24 cellular contexts compared by ENCODE assay signal in genomic region chr6:26379236-26380139, GRCh38. TPM values are rescaled to one million over a fixed set of nuclear protein-coding genes. Genes with fewer than 3 reads are reported as not detected.
DNase-seq lines count a peak whose midpoint lies in the region; ATAC-seq and TF ChIP-seq lines count a peak whose summit lies in the region.
"Had no signal": no experiment of that assay in that cellular context is flagged by ENCODE, and none has a peak within 500 bp of the region (broad histone marks: within the 10 kb centered on the region; RNA-seq: fewer than 3 reads in every experiment).

No MANE protein-coding gene starts in this region.

- TF ChIP-seq CTCF in natural killer cell (IDR thresholded peaks at IDR 0.05) = no peak
- TF ChIP-seq CTCF in fibroblast of the aortic adventitia (IDR thresholded peaks at IDR 0.05; ENCODE audit: insufficient read depth, low read length) = no peak

- intact Hi-C loops in natural killer cell (cut with micrococcal nuclease) = loop anchor here (5.0 kb wide), 1 partner anchor 78 kb away; the partner anchor contains the start of gene BTN2A1

- DNase-seq in natural killer cell (no peak), SK-MEL-5 (ENCODE audit: low read depth, low spot score) (peak; percentile 86), fibroblast of the aortic adventitia (ENCODE audit: low read depth) (peak; percentile 61), nucleus accumbens (lab: John Stamatoyannopoulos, UW) (no peak), hippocampal formation (lab: John Stamatoyannopoulos, UW) (no peak)
- no peak for DNase-seq in natural killer cell treated with Interleukin-12 subunit alpha and Interleukin-12 subunit beta and Interleukin-15 and Interleukin-18, amount 100 ng/mL, for 72 hours (ENCODE audit: low spot score)
- DNase-seq: Calu3; CD4-positive, alpha-beta T cell; GDM1; GOT3; Kasumi-1; NCI-H1417; NCI-H1694 treated with DMSO at 0.1 percent for 48 hours; NCI-H2081 treated with DMSO at 0.1 percent for 48 hours; NCI-H446 treated with DMSO at 0.1 percent for 48 hours; NCI-H526 treated with DMSO at 0.1 percent for 48 hours; PC-9; RPMI8226; SHP77; SW 1271 had no signal

- H3K36me3 Mint-ChIP-seq in natural killer cell = peaks cover 15% of the 10 kb centered on the region
- peaks cover 22% of the 10 kb centered on the region for H3K36me3 Mint-ChIP-seq in natural killer cell treated with Interleukin-12 subunit alpha and Interleukin-12 subunit beta and Interleukin-15 and Interleukin-18, amount 100 ng/mL, for 72 hours

- H3K4me3 Mint-ChIP-seq in natural killer cell = no peak overlapping the region
- H3K4me3 Mint-ChIP-seq in natural killer cell treated with Interleukin-12 subunit alpha and Interleukin-12 subunit beta and Interleukin-15 and Interleukin-18, amount 100 ng/mL, for 72 hours = no peak overlapping the region
- H3K4me3 Mint-ChIP-seq: CD4-positive, alpha-beta T cell had no signal

- H3K9me3 Mint-ChIP-seq in natural killer cell = no peaks in the 10 kb centered on the region
- no peaks in the 10 kb centered on the region for H3K9me3 Mint-ChIP-seq in natural killer cell treated with Interleukin-12 subunit alpha and Interleukin-12 subunit beta and Interleukin-15 and Interleukin-18, amount 100 ng/mL, for 72 hours
- H3K9me3 Mint-ChIP-seq: CD4-positive, alpha-beta T cell had no signal

- no peak for ATAC-seq in natural killer cell
- ATAC-seq in natural killer cell treated with Interleukin-12 subunit alpha and Interleukin-12 subunit beta and Interleukin-15 and Interleukin-18, amount 100 ng/mL, for 72 hours = no peak
- no peak for ATAC-seq in HG02981 (IDR thresholded peaks at IDR 0.05; ENCODE audit: unreplicated experiment)
- ATAC-seq: A549, HCT116 had no signal

- no peak overlapping the region for H3K4me3 ChIP-seq in fibroblast of the aortic adventitia (ENCODE audit: low read depth, low read length)
- H3K4me3 ChIP-seq: A549, PC-9, SK-N-MC had no signal

- H3K27me3 Mint-ChIP-seq in natural killer cell (ENCODE audit: low read depth in 2 of 2) = no peaks in the 10 kb centered on the region
- H3K27me3 Mint-ChIP-seq in natural killer cell treated with Interleukin-12 subunit alpha and Interleukin-12 subunit beta and Interleukin-15 and Interleukin-18, amount 100 ng/mL, for 72 hours = no peaks in the 10 kb centered on the region
- H3K27me3 Mint-ChIP-seq: CD4-positive, alpha-beta T cell had no signal

- H3K4me1 Mint-ChIP-seq in natural killer cell = peaks cover 49 to 51% of the 10 kb centered on the region in 2 donors
- H3K4me1 Mint-ChIP-seq in natural killer cell treated with Interleukin-12 subunit alpha and Interleukin-12 subunit beta and Interleukin-15 and Interleukin-18, amount 100 ng/mL, for 72 hours (ENCODE audit: low read depth in 2 of 2) = peaks cover 36 to 56% of the 10 kb centered on the region in 2 donors

- peak overlapping the region; percentile 64 to 100 for H3K27ac Mint-ChIP-seq in natural killer cell
- H3K27ac Mint-ChIP-seq in natural killer cell treated with Interleukin-12 subunit alpha and Interleukin-12 subunit beta and Interleukin-15 and Interleukin-18, amount 100 ng/mL, for 72 hours = no peak overlapping the region

- in situ Hi-C loops in SK-MEL-5 (cut with HindIII; ENCODE audit: low pct_unique_long_range_greater_than_20kb, low sequenced_read_pairs) = no loop called here

RNA-seq across cellular contexts. Expression of gene BTN2A2, which starts 3.4 kb away (rescaled TPM):
- total RNA-seq in natural killer cell = 100 to 1,000 TPM in 1 of 3 donors, 10 to 100 TPM in 2; 72.2 to 104 (median 76.1) TPM
- total RNA-seq in natural killer cell treated with Interleukin-12 subunit alpha and Interleukin-12 subunit beta and Interleukin-15 and Interleukin-18, amount 100 ng/mL, for 72 hours = 10 to 100 TPM; 24.6 to 31.8 TPM
- total RNA-seq in SK-MEL-5 (2014; rRNA removed; shearing (Covaris generic)) = 56.0 and 62.1 TPM in 2 replicates
- 32.5 and 38.7 TPM in 2 replicates for polyA plus RNA-seq in SK-MEL-5 (2015; cell fraction: cytosol; rRNA removed)
- 157 TPM in 2 replicates for polyA plus RNA-seq in SK-MEL-5 (2015; cell fraction: nucleus; rRNA removed)
- total RNA-seq in fibroblast of the aortic adventitia (ENCODE audit: low replicate concordance) = 7.5 and 10.2 TPM in 2 replicates

RNA-seq across cellular contexts. Expression of gene BTN3A2, which starts 14.5 kb away (rescaled TPM):
- total RNA-seq in natural killer cell (100 to 1,000 TPM; 174 to 260 (median 211) TPM), fibroblast of the aortic adventitia (ENCODE audit: low replicate concordance) (19.2 and 26.3 TPM in 2 replicates)
- total RNA-seq in natural killer cell treated with Interleukin-12 subunit alpha and Interleukin-12 subunit beta and Interleukin-15 and Interleukin-18, amount 100 ng/mL, for 72 hours = 100 to 1,000 TPM; 107 to 133 TPM
- total RNA-seq in SK-MEL-5 (2014; rRNA removed; shearing (Covaris generic)) = 50.9 and 54.3 TPM in 2 replicates
- 51.2 and 68.9 TPM in 2 replicates for polyA plus RNA-seq in SK-MEL-5 (2015; cell fraction: cytosol; rRNA removed)
- polyA plus RNA-seq in SK-MEL-5 (2015; cell fraction: nucleus; rRNA removed) = 87.7 and 103 TPM in 2 replicates

RNA-seq across cellular contexts. Expression of gene BTN3A1, which starts 22.6 kb away (rescaled TPM):
- 100 to 1,000 TPM; 285 to 373 (median 348) TPM for total RNA-seq in natural killer cell
- total RNA-seq in natural killer cell treated with Interleukin-12 subunit alpha and Interleukin-12 subunit beta and Interleukin-15 and Interleukin-18, amount 100 ng/mL, for 72 hours = 10 to 100 TPM; 53.6 to 80.6 TPM
- total RNA-seq in SK-MEL-5 (2014; rRNA removed; shearing (Covaris generic)) = 23.7 and 29.1 TPM in 2 replicates
- 25.8 and 31.1 TPM in 2 replicates for polyA plus RNA-seq in SK-MEL-5 (2015; cell fraction: cytosol; rRNA removed)
- 90.9 and 92.8 TPM in 2 replicates for polyA plus RNA-seq in SK-MEL-5 (2015; cell fraction: nucleus; rRNA removed)
- total RNA-seq in fibroblast of the aortic adventitia (ENCODE audit: low replicate concordance) = 24.0 and 83.6 TPM in 2 replicates

Comparison
In these comparisons a context has a peak if more than half of its experiments do, and no peak if none do; other contexts are left out.
1. H3K27ac Mint-ChIP-seq: peak in natural killer cell (2 of 2); none in natural killer cell treated with Interleukin-12 subunit alpha and Interleukin-12 subunit beta and Interleukin-15 and Interleukin-18, amount 100 ng/mL, for 72 hours (0 of 2).
2. DNase-seq: peak in SK-MEL-5 (single experiment) and fibroblast of the aortic adventitia (single experiment); none in natural killer cell (single experiment), natural killer cell treated with Interleukin-12 subunit alpha and Interleukin-12 subunit beta and Interleukin-15 and Interleukin-18, amount 100 ng/mL, for 72 hours (single experiment), nucleus accumbens (0 of 56) and hippocampal formation (0 of 2).